25 cellular contexts compared by ENCODE assay signal in the genomic region with DNA sequence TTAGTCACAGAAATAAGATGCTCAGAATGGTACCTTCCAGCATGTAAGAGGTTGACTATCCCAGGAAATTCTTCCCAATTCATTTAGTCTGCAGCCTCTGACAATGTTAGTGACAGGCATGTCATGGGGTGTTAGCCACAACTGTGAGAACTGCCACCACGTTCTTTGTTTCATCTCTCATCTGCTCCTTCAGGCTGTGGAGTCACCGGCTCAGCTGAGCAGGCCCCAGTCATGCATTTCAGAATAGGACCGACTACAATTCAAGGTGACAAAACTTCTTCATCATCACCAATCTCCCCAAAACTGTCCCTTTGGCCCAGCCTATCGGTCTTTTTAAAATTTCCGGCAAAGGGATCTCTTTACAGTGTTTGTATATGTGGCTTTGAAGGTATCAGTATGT.
DNase-seq lines count a peak whose midpoint lies in the region; ATAC-seq and TF ChIP-seq lines count a peak whose summit lies in the region.
"Had no signal": no experiment of that assay in that cellular context is flagged by ENCODE, and none has a peak within 500 bp of the region (broad histone marks: within the 10 kb centered on the region; RNA-seq: fewer than 3 reads in every experiment).

No MANE protein-coding gene starts in this region.

- H3K36me3 ChIP-seq in brain microvascular endothelial cell (replicated peaks) (no peaks in the 10 kb centered on the region), SJCRH30 (no peaks in the 10 kb centered on the region)
- H3K36me3 ChIP-seq: BLaER1 treated with 17β-estradiol and CSF1 and Interleukin-3, amounts not matched to agents 10 nM and 100 nM had no signal

- H3K4me1 Mint-ChIP-seq in brain = peaks cover 13% of the 10 kb centered on the region
- peaks cover 5% of the 10 kb centered on the region for H3K4me1 Mint-ChIP-seq in neural crest cell
- peaks cover 12% of the 10 kb centered on the region for H3K4me1 Mint-ChIP-seq in progenitor cell of endocrine pancreas (ENCODE audit: low read depth)
- H3K4me1 Mint-ChIP-seq: B cell had no signal

- peaks cover 12 to 36% (median 17%) of the 10 kb centered on the region in 5 experiments for H3K9me3 Mint-ChIP-seq in brain
- peaks cover 15% of the 10 kb centered on the region for H3K9me3 Mint-ChIP-seq in neural crest cell
- peaks cover 17% of the 10 kb centered on the region for H3K9me3 Mint-ChIP-seq in progenitor cell of endocrine pancreas (ENCODE audit: low read depth)

- DNase-seq in NCI-H82 (lab: John Stamatoyannopoulos, UW) (peak; percentile 51), NCI-H82 treated with DMSO at 0.1 percent for 48 hours (lab: John Stamatoyannopoulos, UW; ENCODE audit: unreplicated experiment) (no peak), neural crest cell (ENCODE audit: low read depth, low spot score) (no peak), progenitor cell of endocrine pancreas (ENCODE audit: low spot score, unreplicated experiment) (no peak), brain microvascular endothelial cell (no peak), left colon (no peak), SJCRH30 (no peak)
- DNase-seq: AML-193; Caco-2; Calu3; CD4-positive, alpha-beta T cell; CD8-positive, alpha-beta T cell; DMS 273 treated with DMSO at 0.1 percent for 48 hours; DMS153; DMS53; DMS79; DND-41; EL; GDM1 had no signal

- H3K27me3 ChIP-seq in brain microvascular endothelial cell (replicated peaks) = no peaks in the 10 kb centered on the region
- no peaks in the 10 kb centered on the region for H3K27me3 ChIP-seq in SJCRH30
- H3K27me3 ChIP-seq: BLaER1 treated with 17β-estradiol and CSF1 and Interleukin-3, amounts not matched to agents 10 nM and 100 nM had no signal

- no peak for ATAC-seq in left colon
- ATAC-seq: A549; CD8-positive, alpha-beta T cell had no signal

- peak overlapping the region in 3 of 5 experiments; percentile 13 to 83 (median 72) for H3K27ac Mint-ChIP-seq in brain
- peak overlapping the region; percentile 31 for H3K27ac Mint-ChIP-seq in neural crest cell (ENCODE audit: unreplicated experiment)
- peak overlapping the region; percentile 21 for H3K27ac Mint-ChIP-seq in progenitor cell of endocrine pancreas
- H3K27ac Mint-ChIP-seq: B cell; CD4-positive, alpha-beta T cell; CD8-positive, alpha-beta T cell had no signal

- intact Hi-C loops in left colon (cut with DNase I, micrococcal nuclease) = no loop called here

- in situ Hi-C loops in brain microvascular endothelial cell (cut with HindIII; ENCODE audit: low pct_ligation_motif_present, low sequenced_read_pairs) = no loop called here

- H3K27me3 Mint-ChIP-seq in brain = no peaks in the 10 kb centered on the region
- H3K27me3 Mint-ChIP-seq in neural crest cell (ENCODE audit: low read depth) = no peaks in the 10 kb centered on the region
- peaks cover under 1% of the 10 kb centered on the region for H3K27me3 Mint-ChIP-seq in progenitor cell of endocrine pancreas
- H3K27me3 Mint-ChIP-seq: B cell had no signal

- H3K27ac ChIP-seq in brain microvascular endothelial cell = no peak overlapping the region
- H3K27ac ChIP-seq in SJCRH30 = no peak overlapping the region
- H3K27ac ChIP-seq: 22Rv1; A549; BLaER1 treated with 17β-estradiol and CSF1 and Interleukin-3, amounts not matched to agents 10 nM and 100 nM; C4-2B had no signal

- H3K9me3 ChIP-seq in SJCRH30 (replicated peaks) = no peaks in the 10 kb centered on the region
- H3K9me3 ChIP-seq: A549, Caco-2 had no signal

- H3K4me1 ChIP-seq in SJCRH30 = no peaks in the 10 kb centered on the region
- H3K4me1 ChIP-seq: A549; BLaER1 treated with 17β-estradiol and CSF1 and Interleukin-3, amounts not matched to agents 10 nM and 100 nM; Caco-2 had no signal

- no peak overlapping the region for H3K4me3 ChIP-seq in brain microvascular endothelial cell (ENCODE audit: low read depth, low read length)
- H3K4me3 ChIP-seq in SJCRH30 = no peak overlapping the region
- H3K4me3 ChIP-seq: A549; BLaER1 treated with 17β-estradiol and CSF1 and Interleukin-3, amounts not matched to agents 10 nM and 100 nM had no signal

- peak overlapping the region in 1 of 5 experiments; percentile 11 for H3K4me3 Mint-ChIP-seq in brain
- H3K4me3 Mint-ChIP-seq in neural crest cell = no peak overlapping the region
- H3K4me3 Mint-ChIP-seq in progenitor cell of endocrine pancreas (ENCODE audit: low read depth) = no peak overlapping the region
- H3K4me3 Mint-ChIP-seq: B cell; CD4-positive, alpha-beta T cell; CD8-positive, alpha-beta T cell had no signal

- TF ChIP-seq CTCF in brain (conservative IDR thresholded peaks at IDR 0.05) = no peak
- TF ChIP-seq CTCF in neural crest cell (conservative IDR thresholded peaks at IDR 0.05) = no peak
- no peak for TF ChIP-seq CTCF in progenitor cell of endocrine pancreas (IDR thresholded peaks at IDR 0.05; ENCODE audit: unreplicated experiment)
- no peak for TF ChIP-seq CTCF in brain microvascular endothelial cell (IDR thresholded peaks at IDR 0.05; ENCODE audit: low read depth, low read length, missing control alignments)

- H3K36me3 Mint-ChIP-seq in brain (no peaks in the 10 kb centered on the region), neural crest cell (ENCODE audit: low read depth) (peaks cover 6% of the 10 kb centered on the region), progenitor cell of endocrine pancreas (ENCODE audit: insufficient read depth) (no peaks in the 10 kb centered on the region)
- H3K36me3 Mint-ChIP-seq: CD8-positive, alpha-beta T cell had no signal

Comparison
In these comparisons a context has a peak if more than half of its experiments do, and no peak if none do; other contexts are left out.
1. H3K27ac Mint-ChIP-seq: peak in every context shown above with its lines; median percentile 72 in brain; 31 in neural crest cell; 21 in progenitor cell of endocrine pancreas.